Comparison of ENCODE assay signal across 8 cellular contexts in genomic region chr17:75132018-75133000, GRCh38. TPM values are rescaled to one million over a fixed set of nuclear protein-coding genes. Genes with fewer than 3 reads are reported as not detected.
DNase-seq lines count a peak whose midpoint lies in the region; ATAC-seq, FAIRE-seq and TF ChIP-seq lines count a peak whose summit lies in the region.
"Not testable (repeated sequence)": the region's sequence is repeated elsewhere in the genome, so short reads cannot be mapped to it uniquely, and the experiment has no call there.

No MANE protein-coding gene starts in this region.

- POLR2A ChIA-PET in K562 (lab: Yijun Ruan, JAX): interaction anchor here (0.7 to 5.6 kb wide), 8 partner anchors 7 to 42 kb away, joined by 3 to 51 read pairs (median 4); partner anchors contain the start of genes ARMC7 and JPT1

- TF ChIP-seq CTCF in WERI-Rb-1 (IDR thresholded peaks at IDR 0.05; ENCODE audit: low read depth, low read length); K562 (IDR thresholded peaks at IDR 0.05 in 2 of 3, conservative IDR thresholded peaks at IDR 0.05 in 1 of 3; ENCODE audit: insufficient read depth in 2 of 3, low read depth in 1 of 3, low read length in 3 of 3); fibroblast of lung (conservative IDR thresholded peaks at IDR 0.05 in 1 of 2, IDR thresholded peaks at IDR 0.05 in 1 of 2; ENCODE audit: low read depth in 1 of 2, low read length in 2 of 2); lower leg skin (IDR thresholded peaks at IDR 0.05); type B pancreatic cell (conservative IDR thresholded peaks at IDR 0.05): not testable (repeated sequence)

- peaks cover 12 to 36% of the 10 kb centered on the region in 2 experiments; a peak in 4 of 5 replicates for H3K4me1 ChIP-seq in K562 (replicated peaks in 1 of 2; ENCODE audit: control insufficient read depth in 2 of 2, insufficient read depth in 2 of 2, low read length in 2 of 2)
- H3K4me1 ChIP-seq in fibroblast of lung (ENCODE audit: control insufficient read depth, extremely low read depth, insufficient read depth, low read length): not testable (repeated sequence)

- not testable (repeated sequence) for H3K9me3 ChIP-seq in MG63; WERI-Rb-1 (ENCODE audit: severe bottlenecking); K562 (replicated peaks; ENCODE audit: control insufficient read depth, insufficient read depth, low read depth, low read length); fibroblast of lung (ENCODE audit: control insufficient read depth, insufficient read depth, low read depth, low read length)

- not testable (repeated sequence) for H3K9me3 Mint-ChIP-seq in type B pancreatic cell

- peak overlapping the region; percentile 90 for H3K4me3 Mint-ChIP-seq in type B pancreatic cell

- H3K36me3 Mint-ChIP-seq in type B pancreatic cell: peaks cover 16% of the 10 kb centered on the region

- ATAC-seq in K562: not testable (repeated sequence)

- 77% methylated on average over 23 of the region's 40 CpGs for WGBS in K562 (ENCODE audit: insufficient coverage, low coverage, missing lambda C conversion rate)
- 79 to 80% methylated on average over 40 of the region's 40 CpGs for WGBS in lower leg skin, 2 donors

- not testable (repeated sequence) for H3K9me1 ChIP-seq in K562 (ENCODE audit: control insufficient read depth, insufficient read depth, low read length)

- not testable (repeated sequence) for H4K20me1 ChIP-seq in K562 (replicated peaks; ENCODE audit: control insufficient read depth, insufficient read depth, low read length); fibroblast of lung (ENCODE audit: control insufficient read depth, extremely low read depth, insufficient read depth, low read length)

- BruUV-seq in K562 (replicated peaks; lab: Mats Ljungman, UMichigan): TSS peak; percentile 54

- peak overlapping the region; percentile 80 for H3K4me2 ChIP-seq in K562 (ENCODE audit: insufficient read depth, low read length)
- peak overlapping the region; percentile 81 for H3K4me2 ChIP-seq in fibroblast of lung (ENCODE audit: extremely low read depth, insufficient read depth, low read length)

- intact Hi-C loops in K562 (cut with micrococcal nuclease): loop anchor here (5.0 kb wide), 1 partner anchor 50 kb away; the partner anchor contains the start of gene SUMO2
- intact Hi-C loops in lower leg skin (cut with DNase I; ENCODE audit: low total_unique reads); posterior vena cava (cut with DNase I): not testable (repeated sequence)

- not testable (repeated sequence) for H3K4me1 Mint-ChIP-seq in type B pancreatic cell (ENCODE audit: unreplicated experiment)

- H3K9ac ChIP-seq in K562 (ENCODE audit: insufficient read depth in 1 of 2, low read depth in 2 of 2, low read length in 2 of 2): peak overlapping the region; percentile 88 to 99; a peak in 3 of 4 replicates
- H3K9ac ChIP-seq in fibroblast of lung (ENCODE audit: insufficient read depth, low read length): peak overlapping the region; percentile 73

- H3K4me3 ChIP-seq in MG63 (peak overlapping the region; percentile 94), WERI-Rb-1 (ENCODE audit: low read depth, low read length) (peak overlapping the region; percentile 91), K562 (peak overlapping the region; percentile 90), fibroblast of lung (replicated peaks in 1 of 4; ENCODE audit: control extremely low read depth in 1 of 4, insufficient read depth in 1 of 4, low read depth in 3 of 4, low read length in 4 of 4) (peak overlapping the region; percentile 62 to 87 (median 75)), lower leg skin (ENCODE audit: low read depth, poor library complexity, severe bottlenecking) (peak overlapping the region; percentile 67)

- CTCF ChIA-PET in K562 (lab: Yijun Ruan, JAX; ENCODE audit: low intra/inter-chr PET ratio): interaction anchor here (1.0 to 1.6 kb wide), 4 partner anchors 40 to 73 kb away, joined by 3 to 7 read pairs (median 4); no protein-coding TSS in a partner anchor

- not testable (repeated sequence) for TF ChIP-seq POLR2A in K562 (conservative IDR thresholded peaks at IDR 0.05); lower leg skin (IDR thresholded peaks at IDR 0.05)

- H3K27ac Mint-ChIP-seq in type B pancreatic cell: peak overlapping the region; percentile 82

- DNase-seq in DMS53 (lab: John Stamatoyannopoulos, UW): peak; percentile 38
- not testable (repeated sequence) for DNase-seq in MG63; K562 (ENCODE audit: extremely low read depth in 1 of 4, low spot score in 3 of 4); fibroblast of lung (ENCODE audit: low read depth in 2 of 2); lower leg skin (ENCODE audit: low spot score in 2 of 2); type B pancreatic cell (ENCODE audit: extremely low spot score, unreplicated experiment)
- DNase-seq in WERI-Rb-1: peak; percentile 85
- DNase-seq in posterior vena cava (ENCODE audit: low spot score): peak; percentile 65

- FAIRE-seq in K562 (lab: Jason Lieb, UNC): peak; percentile 6

- not testable (repeated sequence) for TF ChIP-seq EP300 in K562 (IDR thresholded peaks at IDR 0.05; ENCODE audit: low read length)

- not testable (repeated sequence) for H3K27me3 ChIP-seq in MG63; WERI-Rb-1 (ENCODE audit: insufficient read depth, low read depth, severe bottlenecking); K562 (ENCODE audit: control insufficient read depth in 2 of 2, insufficient read depth in 2 of 2, low read length in 2 of 2); fibroblast of lung (ENCODE audit: control insufficient read depth, insufficient read depth, low read length)

- peaks cover 52% of the 10 kb centered on the region for H3K36me3 ChIP-seq in MG63
- H3K36me3 ChIP-seq in WERI-Rb-1: peaks cover 46% of the 10 kb centered on the region
- peaks cover 44% of the 10 kb centered on the region for H3K36me3 ChIP-seq in K562 (ENCODE audit: control insufficient read depth, insufficient read depth, low read length)
- H3K36me3 ChIP-seq in fibroblast of lung (ENCODE audit: control insufficient read depth, insufficient read depth, low read length): peaks cover 15% of the 10 kb centered on the region

- H3K27ac ChIP-seq in WERI-Rb-1 (peak overlapping the region; percentile 86), K562 (ENCODE audit: extremely low read depth, low read depth, low read length) (peak overlapping the region; percentile 90), fibroblast of lung (ENCODE audit: insufficient read depth, low read length) (peak overlapping the region; percentile 80)

- H3K79me2 ChIP-seq in K562 (ENCODE audit: control insufficient read depth, insufficient read depth, low read length): peaks cover 25% of the 10 kb centered on the region
- not testable (repeated sequence) for H3K79me2 ChIP-seq in fibroblast of lung (ENCODE audit: control insufficient read depth, insufficient read depth, low read length)

- H3K27me3 Mint-ChIP-seq in type B pancreatic cell: not testable (repeated sequence)

- H2AFZ ChIP-seq in K562 (ENCODE audit: low read depth, low read length) (peak overlapping the region; percentile 92), fibroblast of lung (ENCODE audit: low read length) (peak overlapping the region; percentile 73)

- in situ Hi-C loops in K562 (cut with MboI): not testable (repeated sequence)

- TF ChIP-seq RAD21 in K562 (CRISPR knock-in tag; conservative IDR thresholded peaks at IDR 0.05 in 1 of 2, IDR thresholded peaks at IDR 0.05 in 1 of 2): not testable (repeated sequence)

RNA-seq across cellular contexts. Expression of gene NT5C, which starts 0.8 kb away (rescaled TPM):
- 29.1 and 92.2 TPM in 2 replicates for total RNA-seq in MG63 (2014; rRNA removed; shearing (Covaris generic); ENCODE audit: low replicate concordance)
- total RNA-seq in K562 (2011; cell fraction: chromatin; rRNA removed; ENCODE audit: low replicate concordance): 23.9 and 63.5 TPM in 2 replicates
- total RNA-seq in K562 (2011; cell fraction: nucleolus; rRNA removed): 83.5 and 103 TPM in 2 replicates
- total RNA-seq in K562 (2011; cell fraction: nucleoplasm; rRNA removed): 34.3 and 56.2 TPM in 2 replicates
- total RNA-seq in K562 (2014; rRNA removed): 150 and 205 TPM in 2 replicates
- total RNA-seq in K562 (2014; rRNA removed; fragmentation: Illumina TruSeq; extraction: Trizol): 21.5 and 31.6 TPM in 2 replicates
- total RNA-seq in K562 (2015; rRNA removed; fragmentation: Illumina TruSeq; extraction: Trizol): 55.3 and 56.6 TPM in 2 replicates
- 94.3 and 95.0 TPM in 2 replicates for total RNA-seq in K562 (2021)
- polyA plus RNA-seq in K562 (2011; rRNA removed): 45.0 and 55.6 TPM in 2 replicates
- 71.8 and 135 TPM in 2 replicates for polyA plus RNA-seq in K562 (2011; cell fraction: cytosol; rRNA removed)
- polyA plus RNA-seq in K562 (2011; cell fraction: nucleus; rRNA removed): 170 and 227 TPM in 2 replicates
- 54.2 and 75.4 TPM in 2 replicates for polyA plus RNA-seq in K562 (2012)
- 31.0 and 40.2 TPM in 2 replicates for polyA plus RNA-seq in K562 (2014; fragmentation: Illumina TruSeq; extraction: Trizol)
- polyA plus RNA-seq in K562 (2014; fragmentation: Nextera tagmentation; extraction: Ambion mirVana): 1 to 10 TPM; 2.9 to 5.0 TPM
- 167 and 175 TPM in 2 replicates for polyA plus RNA-seq in K562 (2014; rRNA removed)
- polyA minus RNA-seq in K562 (2011; rRNA and poly(A)+ RNA removed): 6.2 and 7.8 TPM in 2 replicates
- 10.3 and 17.4 TPM in 2 replicates for polyA minus RNA-seq in K562 (2011; cell fraction: cytosol; rRNA and poly(A)+ RNA removed)
- 41.6 and 46.9 TPM in 2 replicates for polyA minus RNA-seq in K562 (2011; cell fraction: nucleus; rRNA and poly(A)+ RNA removed)
- 25.7 and 29.9 TPM in 2 replicates for total RNA-seq in fibroblast of lung
- 18.6 and 21.6 TPM in 2 replicates for polyA plus RNA-seq in fibroblast of lung
- polyA plus RNA-seq in fibroblast of lung (2012): 40.3 and 54.5 TPM in 2 replicates
- polyA minus RNA-seq in fibroblast of lung (ENCODE audit: low replicate concordance): 10.5 and 27.5 TPM in 2 replicates
- total RNA-seq in lower leg skin: 100 to 1,000 TPM in 3 of 4 donors, 10 to 100 TPM in 1; 62.5 to 107 (median 105) TPM
- 10 to 100 TPM; 26.2 to 33.0 TPM for total RNA-seq in posterior vena cava
- total RNA-seq in type B pancreatic cell (ENCODE audit: low replicate concordance): 33.6 and 40.7 TPM in 2 replicates

RNA-seq across cellular contexts. Expression of gene JPT1, which starts 22.0 kb away (rescaled TPM):
- 117 and 285 TPM in 2 replicates for total RNA-seq in MG63 (2014; rRNA removed; shearing (Covaris generic); ENCODE audit: low replicate concordance)
- 60.0 and 81.0 TPM in 2 replicates for total RNA-seq in K562 (2011; cell fraction: chromatin; rRNA removed; ENCODE audit: low replicate concordance)
- 77.1 and 90.4 TPM in 2 replicates for total RNA-seq in K562 (2011; cell fraction: nucleolus; rRNA removed)
- 68.9 and 75.0 TPM in 2 replicates for total RNA-seq in K562 (2011; cell fraction: nucleoplasm; rRNA removed)
- 131 and 132 TPM in 2 replicates for total RNA-seq in K562 (2014; rRNA removed)
- 168 and 185 TPM in 2 replicates for total RNA-seq in K562 (2014; rRNA removed; fragmentation: Illumina TruSeq; extraction: Trizol)
- total RNA-seq in K562 (2015; rRNA removed; fragmentation: Illumina TruSeq; extraction: Trizol): 290 and 292 TPM in 2 replicates
- 243 and 245 TPM in 2 replicates for total RNA-seq in K562 (2021)
- polyA plus RNA-seq in K562 (2011; rRNA removed): 54.0 and 56.7 TPM in 2 replicates
- polyA plus RNA-seq in K562 (2011; cell fraction: cytosol; rRNA removed): 112 and 122 TPM in 2 replicates
- polyA plus RNA-seq in K562 (2011; cell fraction: nucleus; rRNA removed): 68.8 and 82.6 TPM in 2 replicates
- polyA plus RNA-seq in K562 (2012): 165 and 353 TPM in 2 replicates
- 276 and 277 TPM in 2 replicates for polyA plus RNA-seq in K562 (2014; fragmentation: Illumina TruSeq; extraction: Trizol)
- polyA plus RNA-seq in K562 (2014; fragmentation: Nextera tagmentation; extraction: Ambion mirVana): 10 to 100 TPM; 67.8 to 77.7 TPM
- 144 and 237 TPM in 2 replicates for polyA plus RNA-seq in K562 (2014; rRNA removed)
- 46.8 and 55.1 TPM in 2 replicates for polyA minus RNA-seq in K562 (2011; rRNA and poly(A)+ RNA removed)
- 131 and 146 TPM in 2 replicates for polyA minus RNA-seq in K562 (2011; cell fraction: cytosol; rRNA and poly(A)+ RNA removed)
- polyA minus RNA-seq in K562 (2011; cell fraction: nucleus; rRNA and poly(A)+ RNA removed): 35.1 and 49.8 TPM in 2 replicates
- 51.9 and 78.8 TPM in 2 replicates for total RNA-seq in fibroblast of lung
- polyA plus RNA-seq in fibroblast of lung: 142 and 271 TPM in 2 replicates
- 255 and 440 TPM in 2 replicates for polyA plus RNA-seq in fibroblast of lung (2012)
- polyA minus RNA-seq in fibroblast of lung (ENCODE audit: low replicate concordance): 29.1 and 33.6 TPM in 2 replicates
- 10 to 100 TPM; 30.2 to 56.4 (median 37.1) TPM for total RNA-seq in lower leg skin
- total RNA-seq in posterior vena cava: 10 to 100 TPM; 20.1 to 22.3 TPM
- total RNA-seq in type B pancreatic cell (ENCODE audit: low replicate concordance): 136 and 170 TPM in 2 replicates

RNA-seq across cellular contexts. Expression of gene ARMC7, which starts 22.5 kb away (rescaled TPM):
- total RNA-seq in MG63 (2014; rRNA removed; shearing (Covaris generic); ENCODE audit: low replicate concordance): 12.0 and 15.1 TPM in 2 replicates
- total RNA-seq in K562 (2011; cell fraction: chromatin; rRNA removed; ENCODE audit: low replicate concordance): 16.9 and 36.5 TPM in 2 replicates
- total RNA-seq in K562 (2011; cell fraction: nucleolus; rRNA removed): 20.5 and 25.8 TPM in 2 replicates
- 16.9 and 19.5 TPM in 2 replicates for total RNA-seq in K562 (2011; cell fraction: nucleoplasm; rRNA removed)
- total RNA-seq in K562 (2014; rRNA removed): 5.9 and 10.2 TPM in 2 replicates
- total RNA-seq in K562 (2014; rRNA removed; fragmentation: Illumina TruSeq; extraction: Trizol): 4.1 and 5.1 TPM in 2 replicates
- total RNA-seq in K562 (2015; rRNA removed; fragmentation: Illumina TruSeq; extraction: Trizol): 9.5 and 10.1 TPM in 2 replicates
- total RNA-seq in K562 (2021): 15.2 TPM in 2 replicates
- 3.9 and 8.0 TPM in 2 replicates for polyA plus RNA-seq in K562 (2011; rRNA removed)
- 9.1 and 13.1 TPM in 2 replicates for polyA plus RNA-seq in K562 (2011; cell fraction: cytosol; rRNA removed)
- 8.4 and 8.7 TPM in 2 replicates for polyA plus RNA-seq in K562 (2011; cell fraction: nucleus; rRNA removed)
- 15.4 and 16.8 TPM in 2 replicates for polyA plus RNA-seq in K562 (2012)
- polyA plus RNA-seq in K562 (2014; fragmentation: Illumina TruSeq; extraction: Trizol): 8.7 and 12.7 TPM in 2 replicates
- 1 to 10 TPM; 1.4 to 2.8 TPM for polyA plus RNA-seq in K562 (2014; fragmentation: Nextera tagmentation; extraction: Ambion mirVana)
- 5.9 and 8.9 TPM in 2 replicates for polyA plus RNA-seq in K562 (2014; rRNA removed)
- polyA minus RNA-seq in K562 (2011; rRNA and poly(A)+ RNA removed): 8.0 and 8.3 TPM in 2 replicates
- polyA minus RNA-seq in K562 (2011; cell fraction: cytosol; rRNA and poly(A)+ RNA removed): 8.3 and 9.9 TPM in 2 replicates
- 6.9 and 11.7 TPM in 2 replicates for polyA minus RNA-seq in K562 (2011; cell fraction: nucleus; rRNA and poly(A)+ RNA removed)
- 2.8 and 3.1 TPM in 2 replicates for total RNA-seq in fibroblast of lung
- 5.7 and 5.9 TPM in 2 replicates for polyA plus RNA-seq in fibroblast of lung
- polyA plus RNA-seq in fibroblast of lung (2012): 7.8 and 8.1 TPM in 2 replicates
- 18.5 and 30.3 TPM in 2 replicates for polyA minus RNA-seq in fibroblast of lung (ENCODE audit: low replicate concordance)
- total RNA-seq in lower leg skin: 10 to 100 TPM; 10.6 to 14.7 (median 11.9) TPM
- 1 to 10 TPM; 5.8 to 6.4 TPM for total RNA-seq in posterior vena cava
- 14.0 and 19.7 TPM in 2 replicates for total RNA-seq in type B pancreatic cell (ENCODE audit: low replicate concordance)

RNA-seq across cellular contexts. Expression of gene SLC16A5, which starts 44.6 kb away (rescaled TPM):
- 0.12 and 0.33 TPM in 2 replicates for total RNA-seq in MG63 (2014; rRNA removed; shearing (Covaris generic); ENCODE audit: low replicate concordance)
- 3.1 and 9.9 TPM in 2 replicates for total RNA-seq in K562 (2011; cell fraction: chromatin; rRNA removed; ENCODE audit: low replicate concordance)
- 6.2 and 7.8 TPM in 2 replicates for total RNA-seq in K562 (2011; cell fraction: nucleolus; rRNA removed)
- total RNA-seq in K562 (2011; cell fraction: nucleoplasm; rRNA removed): 3.5 and 5.4 TPM in 2 replicates
- total RNA-seq in K562 (2014; rRNA removed) (0.65 and 1.1 TPM in 2 replicates), K562 (2014; rRNA removed; fragmentation: Illumina TruSeq; extraction: Trizol) (0.64 and 0.65 TPM in 2 replicates), K562 (2015; rRNA removed; fragmentation: Illumina TruSeq; extraction: Trizol) (0.33 and 0.75 TPM in 2 replicates), K562 (2021) (2.6 and 3.1 TPM in 2 replicates), fibroblast of lung (3.6 and 8.4 TPM in 2 replicates), lower leg skin (100 to 1,000 TPM in 1 of 4 donors, 10 to 100 TPM in 3; 41.1 to 101 (median 62.6) TPM), posterior vena cava (1 to 10 TPM; 6.1 to 8.1 TPM), type B pancreatic cell (ENCODE audit: low replicate concordance) (16.4 and 42.0 TPM in 2 replicates)
- polyA plus RNA-seq in K562 (2011; rRNA removed) (1.2 and 1.8 TPM in 2 replicates), K562 (2014; fragmentation: Illumina TruSeq; extraction: Trizol) (0.91 and 1.8 TPM in 2 replicates), K562 (2014; fragmentation: Nextera tagmentation; extraction: Ambion mirVana) (under 1 TPM; 0.06 to 0.11 TPM), K562 (2014; rRNA removed) (1.8 and 2.4 TPM in 2 replicates), fibroblast of lung (1.5 and 2.4 TPM in 2 replicates)
- polyA plus RNA-seq in K562 (2011; cell fraction: cytosol; rRNA removed): 2.0 and 4.5 TPM in 2 replicates
- 8.3 and 12.8 TPM in 2 replicates for polyA plus RNA-seq in K562 (2011; cell fraction: nucleus; rRNA removed)
- polyA plus RNA-seq in K562 (2012): 1.1 and 4.0 TPM in 2 replicates
- 0.63 and 0.88 TPM in 2 replicates for polyA minus RNA-seq in K562 (2011; rRNA and poly(A)+ RNA removed)
- polyA minus RNA-seq in K562 (2011; cell fraction: cytosol; rRNA and poly(A)+ RNA removed): 2.2 and 2.7 TPM in 2 replicates
- 2.2 and 2.4 TPM in 2 replicates for polyA minus RNA-seq in K562 (2011; cell fraction: nucleus; rRNA and poly(A)+ RNA removed)
- 1.7 and 3.4 TPM in 2 replicates for polyA plus RNA-seq in fibroblast of lung (2012)
- polyA minus RNA-seq in fibroblast of lung (ENCODE audit: low replicate concordance): 4.7 and 6.4 TPM in 2 replicates

RNA-seq across cellular contexts. Expression of gene SUMO2, which starts 50.5 kb away (rescaled TPM):
- total RNA-seq in MG63 (2014; rRNA removed; shearing (Covaris generic); ENCODE audit: low replicate concordance): 145 and 181 TPM in 2 replicates
- total RNA-seq in K562 (2011; cell fraction: chromatin; rRNA removed; ENCODE audit: low replicate concordance): 15.8 and 22.4 TPM in 2 replicates
- total RNA-seq in K562 (2011; cell fraction: nucleolus; rRNA removed): 14.9 and 18.3 TPM in 2 replicates
- 30.7 and 43.9 TPM in 2 replicates for total RNA-seq in K562 (2011; cell fraction: nucleoplasm; rRNA removed)
- total RNA-seq in K562 (2014; rRNA removed) (170 and 203 TPM in 2 replicates), K562 (2014; rRNA removed; fragmentation: Illumina TruSeq; extraction: Trizol) (379 and 441 TPM in 2 replicates), K562 (2015; rRNA removed; fragmentation: Illumina TruSeq; extraction: Trizol) (361 and 419 TPM in 2 replicates), K562 (2021) (511 and 520 TPM in 2 replicates), fibroblast of lung (109 and 122 TPM in 2 replicates), lower leg skin (10 to 100 TPM; 59.8 to 75.6 (median 68.2) TPM), posterior vena cava (100 to 1,000 TPM; 221 to 238 TPM), type B pancreatic cell (ENCODE audit: low replicate concordance) (465 and 602 TPM in 2 replicates)
- polyA plus RNA-seq in K562 (2011; rRNA removed) (414 and 505 TPM in 2 replicates), K562 (2014; fragmentation: Illumina TruSeq; extraction: Trizol) (233 and 262 TPM in 2 replicates), K562 (2014; fragmentation: Nextera tagmentation; extraction: Ambion mirVana) (100 to 1,000 TPM; 570 to 733 TPM), K562 (2014; rRNA removed) (157 and 222 TPM in 2 replicates), fibroblast of lung (190 and 191 TPM in 2 replicates)
- 43.5 and 104 TPM in 2 replicates for polyA plus RNA-seq in K562 (2011; cell fraction: cytosol; rRNA removed)
- polyA plus RNA-seq in K562 (2011; cell fraction: nucleus; rRNA removed): 60.3 and 118 TPM in 2 replicates
- polyA plus RNA-seq in K562 (2012): 290 and 393 TPM in 2 replicates
- polyA minus RNA-seq in K562 (2011; rRNA and poly(A)+ RNA removed): 133 and 157 TPM in 2 replicates
- polyA minus RNA-seq in K562 (2011; cell fraction: cytosol; rRNA and poly(A)+ RNA removed): 208 and 214 TPM in 2 replicates
- polyA minus RNA-seq in K562 (2011; cell fraction: nucleus; rRNA and poly(A)+ RNA removed): 9.2 and 28.8 TPM in 2 replicates
- 382 and 410 TPM in 2 replicates for polyA plus RNA-seq in fibroblast of lung (2012)
- polyA minus RNA-seq in fibroblast of lung (ENCODE audit: low replicate concordance): 27.8 and 29.3 TPM in 2 replicates
